In the genomic region with DNA sequence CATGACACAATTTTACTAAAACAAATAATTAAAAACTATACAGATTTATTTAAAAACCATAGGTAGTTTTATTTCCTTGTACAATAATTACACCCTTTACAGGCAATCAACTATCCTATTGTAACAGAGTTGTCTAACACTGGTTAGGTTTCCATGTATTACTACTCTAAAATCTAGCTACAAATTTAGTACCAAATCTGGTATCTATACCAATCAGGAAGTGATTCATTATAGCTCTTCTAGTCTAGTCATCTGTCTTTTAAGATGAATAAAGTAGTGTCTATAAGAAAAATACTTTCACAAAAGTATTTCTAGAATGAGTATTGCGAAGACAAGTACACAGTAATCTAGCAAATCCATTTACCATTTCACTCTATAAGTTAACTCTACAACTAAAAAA, we compare ENCODE assay signal across 1 cellular context.
TF ChIP-seq lines count a peak whose summit lies in the region.

No MANE protein-coding gene starts in this region.

TF ChIP-seq in SK-N-SH treated with all-trans-retinoic acid at 6 μM for 48 hours, 23 proteins besides CTCF, POLR2A, EP300 and RAD21 (continued from another document):
- TF ChIP-seq, protein P1, sequence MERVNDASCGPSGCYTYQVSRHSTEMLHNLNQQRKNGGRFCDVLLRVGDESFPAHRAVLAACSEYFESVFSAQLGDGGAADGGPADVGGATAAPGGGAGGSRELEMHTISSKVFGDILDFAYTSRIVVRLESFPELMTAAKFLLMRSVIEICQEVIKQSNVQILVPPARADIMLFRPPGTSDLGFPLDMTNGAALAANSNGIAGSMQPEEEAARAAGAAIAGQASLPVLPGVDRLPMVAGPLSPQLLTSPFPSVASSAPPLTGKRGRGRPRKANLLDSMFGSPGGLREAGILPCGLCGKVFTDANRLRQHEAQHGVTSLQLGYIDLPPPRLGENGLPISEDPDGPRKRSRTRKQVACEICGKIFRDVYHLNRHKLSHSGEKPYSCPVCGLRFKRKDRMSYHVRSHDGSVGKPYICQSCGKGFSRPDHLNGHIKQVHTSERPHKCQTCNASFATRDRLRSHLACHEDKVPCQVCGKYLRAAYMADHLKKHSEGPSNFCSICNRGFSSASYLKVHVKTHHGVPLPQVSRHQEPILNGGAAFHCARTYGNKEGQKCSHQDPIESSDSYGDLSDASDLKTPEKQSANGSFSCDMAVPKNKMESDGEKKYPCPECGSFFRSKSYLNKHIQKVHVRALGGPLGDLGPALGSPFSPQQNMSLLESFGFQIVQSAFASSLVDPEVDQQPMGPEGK (CRISPR knock-in tag; IDR thresholded peaks at IDR 0.05; ENCODE audit: borderline replicate concordance) = no peak
- TF ChIP-seq CSDC2 (CRISPR knock-in tag; IDR thresholded peaks at IDR 0.05) (no peak), OSR1 (CRISPR knock-in tag; IDR thresholded peaks at IDR 0.05) (no peak), BACH2 (CRISPR knock-in tag; IDR thresholded peaks at IDR 0.05; ENCODE audit: borderline replicate concordance) (no peak), SNAI2 (CRISPR knock-in tag; IDR thresholded peaks at IDR 0.05) (no peak), ZFP30 (CRISPR knock-in tag; IDR thresholded peaks at IDR 0.05) (no peak)
- TF ChIP-seq, protein P2, sequence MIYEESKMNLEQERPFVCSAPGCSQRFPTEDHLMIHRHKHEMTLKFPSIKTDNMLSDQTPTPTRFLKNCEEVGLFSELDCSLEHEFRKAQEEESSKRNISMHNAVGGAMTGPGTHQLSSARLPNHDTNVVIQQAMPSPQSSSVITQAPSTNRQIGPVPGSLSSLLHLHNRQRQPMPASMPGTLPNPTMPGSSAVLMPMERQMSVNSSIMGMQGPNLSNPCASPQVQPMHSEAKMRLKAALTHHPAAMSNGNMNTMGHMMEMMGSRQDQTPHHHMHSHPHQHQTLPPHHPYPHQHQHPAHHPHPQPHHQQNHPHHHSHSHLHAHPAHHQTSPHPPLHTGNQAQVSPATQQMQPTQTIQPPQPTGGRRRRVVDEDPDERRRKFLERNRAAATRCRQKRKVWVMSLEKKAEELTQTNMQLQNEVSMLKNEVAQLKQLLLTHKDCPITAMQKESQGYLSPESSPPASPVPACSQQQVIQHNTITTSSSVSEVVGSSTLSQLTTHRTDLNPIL (CRISPR knock-in tag; IDR thresholded peaks at IDR 0.05; ENCODE audit: low read depth) = no peak
- TF ChIP-seq, protein P3, sequence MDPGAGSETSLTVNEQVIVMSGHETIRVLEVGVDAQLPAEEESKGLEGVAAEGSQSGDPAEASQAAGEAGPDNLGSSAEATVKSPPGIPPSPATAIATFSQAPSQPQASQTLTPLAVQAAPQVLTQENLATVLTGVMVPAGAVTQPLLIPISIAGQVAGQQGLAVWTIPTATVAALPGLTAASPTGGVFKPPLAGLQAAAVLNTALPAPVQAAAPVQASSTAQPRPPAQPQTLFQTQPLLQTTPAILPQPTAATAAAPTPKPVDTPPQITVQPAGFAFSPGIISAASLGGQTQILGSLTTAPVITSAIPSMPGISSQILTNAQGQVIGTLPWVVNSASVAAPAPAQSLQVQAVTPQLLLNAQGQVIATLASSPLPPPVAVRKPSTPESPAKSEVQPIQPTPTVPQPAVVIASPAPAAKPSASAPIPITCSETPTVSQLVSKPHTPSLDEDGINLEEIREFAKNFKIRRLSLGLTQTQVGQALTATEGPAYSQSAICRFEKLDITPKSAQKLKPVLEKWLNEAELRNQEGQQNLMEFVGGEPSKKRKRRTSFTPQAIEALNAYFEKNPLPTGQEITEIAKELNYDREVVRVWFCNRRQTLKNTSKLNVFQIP (CRISPR knock-in tag; IDR thresholded peaks at IDR 0.05; ENCODE audit: borderline replicate concordance, low read depth) = no peak
